1 cellular context compared by ENCODE assay signal in genomic region chr1:227562923-227563318, GRCh38.
TF ChIP-seq lines count a peak whose summit lies in the region.

No MANE protein-coding gene starts in this region.

TF ChIP-seq in H1, 55 proteins besides CTCF, POLR2A, EP300 and RAD21 (continued from another document):
- TF ChIP-seq RNF2 (IDR thresholded peaks at IDR 0.05; ENCODE audit: borderline replicate concordance, low read depth, low read length, missing control alignments, poor library complexity, severe bottlenecking): no peak
- TF ChIP-seq GABPA (IDR thresholded peaks at IDR 0.05; ENCODE audit: borderline replicate concordance, insufficient read depth, low read length): no peak
- no peak for TF ChIP-seq PHF8 (conservative IDR thresholded peaks at IDR 0.05; ENCODE audit: low read depth, low read length)
- no peak for TF ChIP-seq SIX5 (IDR thresholded peaks at IDR 0.05; ENCODE audit: low read depth, low read length)
- no peak for TF ChIP-seq SP1 (IDR thresholded peaks at IDR 0.05; ENCODE audit: low read depth, low read length)
- no peak for TF ChIP-seq POU5F1 (IDR thresholded peaks at IDR 0.05; ENCODE audit: low read depth, low read length)
- TF ChIP-seq JUND (IDR thresholded peaks at IDR 0.05; ENCODE audit: low read length): no peak
- TF ChIP-seq SIN3A (conservative IDR thresholded peaks at IDR 0.05 in 1 of 2, IDR thresholded peaks at IDR 0.05 in 1 of 2; ENCODE audit: low read depth in 1 of 2, low read length in 2 of 2): no peak
- TF ChIP-seq SP4 (IDR thresholded peaks at IDR 0.05; ENCODE audit: low read length): no peak
- TF ChIP-seq MAX (IDR thresholded peaks at IDR 0.05): no peak
- TF ChIP-seq, protein P1, sequence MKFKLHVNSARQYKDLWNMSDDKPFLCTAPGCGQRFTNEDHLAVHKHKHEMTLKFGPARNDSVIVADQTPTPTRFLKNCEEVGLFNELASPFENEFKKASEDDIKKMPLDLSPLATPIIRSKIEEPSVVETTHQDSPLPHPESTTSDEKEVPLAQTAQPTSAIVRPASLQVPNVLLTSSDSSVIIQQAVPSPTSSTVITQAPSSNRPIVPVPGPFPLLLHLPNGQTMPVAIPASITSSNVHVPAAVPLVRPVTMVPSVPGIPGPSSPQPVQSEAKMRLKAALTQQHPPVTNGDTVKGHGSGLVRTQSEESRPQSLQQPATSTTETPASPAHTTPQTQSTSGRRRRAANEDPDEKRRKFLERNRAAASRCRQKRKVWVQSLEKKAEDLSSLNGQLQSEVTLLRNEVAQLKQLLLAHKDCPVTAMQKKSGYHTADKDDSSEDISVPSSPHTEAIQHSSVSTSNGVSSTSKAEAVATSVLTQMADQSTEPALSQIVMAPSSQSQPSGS (IDR thresholded peaks at IDR 0.05; ENCODE audit: low read length): no peak
- TF ChIP-seq TAF1 (IDR thresholded peaks at IDR 0.05; ENCODE audit: low read depth, low read length): no peak
- no peak for TF ChIP-seq SUZ12 (IDR thresholded peaks at IDR 0.05; ENCODE audit: low read length)
- TF ChIP-seq RFX5 (IDR thresholded peaks at IDR 0.05; ENCODE audit: borderline replicate concordance, low read depth, low read length): no peak
